1 cellular context compared by ENCODE assay signal in the genomic region with DNA sequence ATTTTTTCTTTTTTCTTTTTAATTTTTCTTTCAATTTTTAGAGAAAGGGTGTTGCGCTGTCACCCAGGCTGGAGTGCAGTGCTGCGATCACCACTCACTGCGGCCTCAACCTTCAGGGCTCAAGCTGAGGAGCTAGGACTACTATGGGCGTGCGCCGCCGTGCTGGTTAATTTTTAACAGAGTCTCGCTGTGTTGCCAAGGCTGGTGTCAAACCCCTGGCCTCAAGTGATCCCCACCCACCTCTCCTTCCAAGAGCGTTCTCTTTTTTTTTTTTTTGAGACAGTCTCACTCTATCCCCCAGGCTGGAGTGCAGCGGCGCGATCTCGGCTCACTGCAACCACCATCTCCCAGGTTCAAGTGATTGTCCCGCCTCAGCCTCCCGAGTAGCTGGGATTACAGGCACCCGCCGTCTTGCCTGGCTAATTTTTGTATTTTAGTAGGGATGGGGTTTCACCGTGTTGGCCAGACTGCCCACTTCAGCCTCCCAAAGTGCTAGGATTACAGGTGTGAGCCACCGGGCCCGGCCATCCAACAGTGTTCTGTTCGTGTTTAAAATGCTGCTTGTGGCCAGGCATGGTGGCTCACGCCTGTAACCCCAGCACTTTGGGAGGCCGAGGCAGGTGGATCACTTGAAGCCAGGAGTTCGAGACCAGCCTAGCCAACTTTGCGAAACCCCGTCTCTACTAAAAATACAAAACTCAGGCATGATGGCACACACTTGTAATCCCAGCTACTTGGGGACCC.
TF ChIP-seq lines count a peak whose summit lies in the region.

No MANE protein-coding gene starts in this region.

TF ChIP-seq in HepG2, 621 proteins besides CTCF, POLR2A, EP300 and RAD21 (continued from another document and continues in another):
- TF ChIP-seq ZNF496 (CRISPR knock-in tag; IDR thresholded peaks at IDR 0.05; ENCODE audit: insufficient replicate concordance) (no peak), CEBPB (IDR thresholded peaks at IDR 0.05; ENCODE audit: borderline replicate concordance, low read depth, low read length) (no peak), ZNF224 (CRISPR knock-in tag; IDR thresholded peaks at IDR 0.05) (no peak), ZNF138 (CRISPR knock-in tag; IDR thresholded peaks at IDR 0.05; ENCODE audit: low read depth) (no peak), RXRB (CRISPR knock-in tag; IDR thresholded peaks at IDR 0.05; ENCODE audit: borderline replicate concordance) (0 out of 2 replicates have a peak, but pooled peaks have one; percentile 42), HMG20B (CRISPR knock-in tag; conservative IDR thresholded peaks at IDR 0.05) (no peak), FOXM1 (CRISPR knock-in tag; IDR thresholded peaks at IDR 0.05) (no peak), ZNF318 (CRISPR knock-in tag; IDR thresholded peaks at IDR 0.05) (peak; percentile 57; the same call in 1 of the 2 replicates), ZNF30 (CRISPR knock-in tag; IDR thresholded peaks at IDR 0.05) (0 out of 2 replicates have a peak, but pooled peaks have one; percentile 9), ZNF776 (CRISPR knock-in tag; IDR thresholded peaks at IDR 0.05) (0 out of 2 replicates have a peak, but pooled peaks have one; percentile 23), ZNF737 (CRISPR knock-in tag; IDR thresholded peaks at IDR 0.05; ENCODE audit: borderline replicate concordance) (no peak), POLR2G (IDR thresholded peaks at IDR 0.05; ENCODE audit: low read depth, low read length) (no peak; the same call in 1 of the 2 replicates), FOXA3 (CRISPR knock-in tag; IDR thresholded peaks at IDR 0.05) (peak; percentile 40), ZNF572 (CRISPR knock-in tag; IDR thresholded peaks at IDR 0.05) (0 out of 2 replicates have a peak, but pooled peaks have one; percentile 41), HDAC2 (CRISPR knock-in tag; IDR thresholded peaks at IDR 0.05) (no peak), TOPORS (CRISPR knock-in tag; IDR thresholded peaks at IDR 0.05) (no peak), ETV5 (CRISPR knock-in tag; IDR thresholded peaks at IDR 0.05; ENCODE audit: borderline replicate concordance) (peak; percentile 21; the same call in 1 of the 2 replicates), ZNF652 (CRISPR knock-in tag; IDR thresholded peaks at IDR 0.05; ENCODE audit: borderline replicate concordance, low read depth) (no peak), ZNF780A (CRISPR knock-in tag; IDR thresholded peaks at IDR 0.05) (no peak), KLF12 (CRISPR knock-in tag; IDR thresholded peaks at IDR 0.05; ENCODE audit: borderline replicate concordance) (peak; percentile 48; the same call in 1 of the 2 replicates), SMYD3 (CRISPR knock-in tag; IDR thresholded peaks at IDR 0.05) (no peak), PAX8 (CRISPR knock-in tag; IDR thresholded peaks at IDR 0.05; ENCODE audit: borderline replicate concordance) (no peak), ZNF768 (CRISPR knock-in tag; IDR thresholded peaks at IDR 0.05) (no peak), SMAD1 (CRISPR knock-in tag; IDR thresholded peaks at IDR 0.05; ENCODE audit: borderline replicate concordance, low read depth) (no peak), TP53 (CRISPR knock-in tag; conservative IDR thresholded peaks at IDR 0.05) (no peak), TCF7L2 (IDR thresholded peaks at IDR 0.05; ENCODE audit: low read depth, low read length) (no peak), DBP (CRISPR knock-in tag; IDR thresholded peaks at IDR 0.05; ENCODE audit: not compliant biosample characterization) (no peak), DPF2 (CRISPR knock-in tag; IDR thresholded peaks at IDR 0.05; ENCODE audit: borderline replicate concordance, low read depth) (peak; percentile 21; the same call in 1 of the 2 replicates), GZF1 (CRISPR knock-in tag; IDR thresholded peaks at IDR 0.05) (no peak), ZNF879 (CRISPR knock-in tag; IDR thresholded peaks at IDR 0.05) (no peak), AGO2 (optimal IDR thresholded peaks at IDR 0.05; ENCODE audit: low read depth, low read length) (no peak), ZNF362 (CRISPR knock-in tag; IDR thresholded peaks at IDR 0.05; ENCODE audit: borderline replicate concordance) (peak; percentile 98), ZNF350 (CRISPR knock-in tag; IDR thresholded peaks at IDR 0.05; ENCODE audit: borderline replicate concordance, low read depth) (no peak; the same call in 1 of the 2 replicates), ZFP36 (IDR thresholded peaks at IDR 0.05; ENCODE audit: borderline replicate concordance, low read depth, low read length, partially characterized antibody) (no peak), ARID5B (CRISPR knock-in tag; IDR thresholded peaks at IDR 0.05) (no peak)
- TF ChIP-seq, protein P1, sequence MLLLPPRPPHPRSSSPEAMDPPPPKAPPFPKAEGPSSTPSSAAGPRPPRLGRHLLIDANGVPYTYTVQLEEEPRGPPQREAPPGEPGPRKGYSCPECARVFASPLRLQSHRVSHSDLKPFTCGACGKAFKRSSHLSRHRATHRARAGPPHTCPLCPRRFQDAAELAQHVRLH (CRISPR knock-in tag; IDR thresholded peaks at IDR 0.05; ENCODE audit: borderline replicate concordance, low read depth): no peak
- TF ChIP-seq, protein P2, sequence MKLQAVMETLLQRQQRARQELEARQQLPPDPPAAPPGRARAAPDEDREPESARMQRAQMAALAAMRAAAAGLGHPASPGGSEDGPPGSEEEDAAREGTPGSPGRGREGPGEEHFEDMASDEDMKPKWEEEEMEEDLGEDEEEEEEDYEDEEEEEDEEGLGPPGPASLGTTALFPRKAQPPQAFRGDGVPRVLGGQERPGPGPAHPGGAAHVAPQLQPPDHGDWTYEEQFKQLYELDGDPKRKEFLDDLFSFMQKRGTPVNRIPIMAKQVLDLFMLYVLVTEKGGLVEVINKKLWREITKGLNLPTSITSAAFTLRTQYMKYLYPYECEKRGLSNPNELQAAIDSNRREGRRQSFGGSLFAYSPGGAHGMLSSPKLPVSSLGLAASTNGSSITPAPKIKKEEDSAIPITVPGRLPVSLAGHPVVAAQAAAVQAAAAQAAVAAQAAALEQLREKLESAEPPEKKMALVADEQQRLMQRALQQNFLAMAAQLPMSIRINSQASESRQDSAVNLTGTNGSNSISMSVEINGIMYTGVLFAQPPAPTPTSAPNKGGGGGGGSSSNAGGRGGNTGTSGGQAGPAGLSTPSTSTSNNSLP (IDR thresholded peaks at IDR 0.05; ENCODE audit: low read depth, low read length): no peak
- TF ChIP-seq, protein P3, sequence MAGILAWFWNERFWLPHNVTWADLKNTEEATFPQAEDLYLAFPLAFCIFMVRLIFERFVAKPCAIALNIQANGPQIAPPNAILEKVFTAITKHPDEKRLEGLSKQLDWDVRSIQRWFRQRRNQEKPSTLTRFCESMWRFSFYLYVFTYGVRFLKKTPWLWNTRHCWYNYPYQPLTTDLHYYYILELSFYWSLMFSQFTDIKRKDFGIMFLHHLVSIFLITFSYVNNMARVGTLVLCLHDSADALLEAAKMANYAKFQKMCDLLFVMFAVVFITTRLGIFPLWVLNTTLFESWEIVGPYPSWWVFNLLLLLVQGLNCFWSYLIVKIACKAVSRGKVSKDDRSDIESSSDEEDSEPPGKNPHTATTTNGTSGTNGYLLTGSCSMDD (CRISPR knock-in tag; IDR thresholded peaks at IDR 0.05): no peak
- TF ChIP-seq, protein P4, sequence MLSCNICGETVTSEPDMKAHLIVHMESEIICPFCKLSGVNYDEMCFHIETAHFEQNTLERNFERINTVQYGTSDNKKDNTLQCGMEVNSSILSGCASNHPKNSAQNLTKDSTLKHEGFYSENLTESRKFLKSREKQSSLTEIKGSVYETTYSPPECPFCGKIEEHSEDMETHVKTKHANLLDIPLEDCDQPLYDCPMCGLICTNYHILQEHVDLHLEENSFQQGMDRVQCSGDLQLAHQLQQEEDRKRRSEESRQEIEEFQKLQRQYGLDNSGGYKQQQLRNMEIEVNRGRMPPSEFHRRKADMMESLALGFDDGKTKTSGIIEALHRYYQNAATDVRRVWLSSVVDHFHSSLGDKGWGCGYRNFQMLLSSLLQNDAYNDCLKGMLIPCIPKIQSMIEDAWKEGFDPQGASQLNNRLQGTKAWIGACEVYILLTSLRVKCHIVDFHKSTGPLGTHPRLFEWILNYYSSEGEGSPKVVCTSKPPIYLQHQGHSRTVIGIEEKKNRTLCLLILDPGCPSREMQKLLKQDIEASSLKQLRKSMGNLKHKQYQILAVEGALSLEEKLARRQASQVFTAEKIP (CRISPR knock-in tag; IDR thresholded peaks at IDR 0.05; ENCODE audit: borderline replicate concordance): no peak
